ENCODE assay signal across 19 cellular contexts in the genomic region with DNA sequence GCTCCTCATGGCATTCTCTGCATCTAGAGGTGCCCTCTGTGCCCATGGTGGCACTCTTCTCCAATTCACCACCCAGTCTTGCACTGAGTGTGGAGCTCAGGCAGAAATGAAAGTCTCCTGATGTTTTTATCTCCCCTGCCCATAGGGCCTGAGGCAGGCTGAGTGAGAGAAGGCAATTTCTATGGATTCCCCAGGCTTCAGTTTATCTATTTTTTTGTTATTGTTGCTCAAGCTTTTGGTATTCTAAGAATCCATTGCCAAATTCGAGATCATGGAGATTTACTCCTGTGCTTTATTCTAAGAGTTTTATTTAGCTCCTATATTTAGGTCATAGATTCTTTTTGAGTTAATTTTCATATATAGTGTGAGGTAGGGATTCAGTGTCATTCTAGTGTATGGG. TPM values are rescaled to one million over a fixed set of nuclear protein-coding genes. Genes with fewer than 3 reads are reported as not detected.
A peak's percentile ranks its signal among the peaks of the same experiment; 100 is the strongest.
DNase-seq lines count a peak whose midpoint lies in the region; ATAC-seq and TF ChIP-seq lines count a peak whose summit lies in the region.
"Had no signal": no experiment of that assay in that cellular context is flagged by ENCODE, and none has a peak within 500 bp of the region (broad histone marks: within the 10 kb centered on the region; RNA-seq: fewer than 3 reads in every experiment).

No MANE protein-coding gene starts in this region.

- DNase-seq in MG63 (peak; percentile 50), endodermal cell (peak; percentile 18), iris pigment epithelial cell (ENCODE audit: low read depth) (peak; percentile 32), HCEC 1CT (no peak), mucosa of descending colon (no peak)
- DNase-seq: amniotic stem cell, cortex of kidney, erythroblast, hippocampal formation, naive B cell, NCI-H1694, NCI-H510A had no signal

- 91% methylated on average over 1 of the region's 1 CpG; no CpG with 5 or more reads in 1 of the 2 experiments for whole genome bisulfite sequencing in endodermal cell (ENCODE audit: insufficient coverage in 1 of 2, insufficient read length in 1 of 2), 2 experiments

- H3K4me3 Mint-ChIP-seq in endodermal cell: no peak overlapping the region
- no peak overlapping the region for H3K4me3 Mint-ChIP-seq in stimulated activated memory B cell treated with anti-CD40 and anti-IgM and Interleukin-4, amounts not matched to agents 10 μg/mL and 1 μg/mL and 100 μg/mL, for 72 hours
- H3K4me3 Mint-ChIP-seq: naive B cell had no signal

- TF ChIP-seq CTCF in endodermal cell (conservative IDR thresholded peaks at IDR 0.05) (no peak), mucosa of descending colon (IDR thresholded peaks at IDR 0.05) (no peak)

- intact Hi-C loops in mucosa of descending colon (cut with DNase I, micrococcal nuclease): no loop called here

- peaks cover 17% of the 10 kb centered on the region for H3K9me3 Mint-ChIP-seq in endodermal cell
- peaks cover 3% of the 10 kb centered on the region for H3K9me3 Mint-ChIP-seq in stimulated activated memory B cell treated with anti-CD40 and anti-IgM and Interleukin-4, amounts not matched to agents 10 μg/mL and 1 μg/mL and 100 μg/mL, for 72 hours
- H3K9me3 Mint-ChIP-seq: activated T-helper 2 cell treated with anti-CD3 and anti-CD28 coated beads, Interferon-gamma antibody, Interleukin-2, Interleukin-4, amounts not matched to agents 10 μg/mL and 5 μg/mL and 100 μg/mL, durations not matched to agents 14 hours and 24 hours and 36 hours had no signal

- H3K27me3 ChIP-seq in MG63: no peaks in the 10 kb centered on the region
- H3K27me3 ChIP-seq in endodermal cell (ENCODE audit: control insufficient read depth, insufficient read depth, low read length, poor library complexity, severe bottlenecking): no peaks in the 10 kb centered on the region
- no peaks in the 10 kb centered on the region for H3K27me3 ChIP-seq in stomach smooth muscle (ENCODE audit: control insufficient read depth in 1 of 2, insufficient read depth in 2 of 2, low read length in 2 of 2)

- H3K27ac ChIP-seq in endodermal cell (ENCODE audit: low read depth, low read length) (no peak overlapping the region), stomach smooth muscle (ENCODE audit: low read length) (peak overlapping the region; percentile 98)

- no peak overlapping the region for H3K9ac ChIP-seq in endodermal cell (ENCODE audit: extremely low read depth, low read length, poor library complexity, severe bottlenecking)
- peak overlapping the region in 1 of 2 donors; percentile 64 for H3K9ac ChIP-seq in stomach smooth muscle (ENCODE audit: low read length in 2 of 2)

- H3K36me3 ChIP-seq in MG63 (no peaks in the 10 kb centered on the region), endodermal cell (ENCODE audit: control insufficient read depth, insufficient read depth, low read length) (peaks cover 10% of the 10 kb centered on the region), stomach smooth muscle (ENCODE audit: control insufficient read depth in 2 of 2, insufficient read depth in 2 of 2, low read length in 2 of 2) (peaks cover 3 to 8% of the 10 kb centered on the region in 2 donors), mucosa of descending colon (ENCODE audit: low read depth) (no peaks in the 10 kb centered on the region)

- H3K4me1 Mint-ChIP-seq in endodermal cell: peaks cover 25% of the 10 kb centered on the region
- no peaks in the 10 kb centered on the region for H3K4me1 Mint-ChIP-seq in stimulated activated memory B cell treated with anti-CD40 and anti-IgM and Interleukin-4, amounts not matched to agents 10 μg/mL and 1 μg/mL and 100 μg/mL, for 72 hours
- H3K4me1 Mint-ChIP-seq: naive B cell had no signal

- H3K27me3 Mint-ChIP-seq in endodermal cell (ENCODE audit: insufficient read depth): peaks cover 29% of the 10 kb centered on the region
- H3K27me3 Mint-ChIP-seq in stimulated activated memory B cell treated with anti-CD40 and anti-IgM and Interleukin-4, amounts not matched to agents 10 μg/mL and 1 μg/mL and 100 μg/mL, for 72 hours: no peaks in the 10 kb centered on the region
- H3K27me3 Mint-ChIP-seq: progenitor cell of endocrine pancreas had no signal

- no peak overlapping the region for H3K4me3 ChIP-seq in MG63
- H3K4me3 ChIP-seq in endodermal cell (ENCODE audit: low read length): no peak overlapping the region
- no peak overlapping the region for H3K4me3 ChIP-seq in stomach smooth muscle (ENCODE audit: low read length in 2 of 2)
- no peak overlapping the region for H3K4me3 ChIP-seq in mucosa of descending colon

- peaks cover 14% of the 10 kb centered on the region for H3K36me3 Mint-ChIP-seq in endodermal cell (ENCODE audit: low read depth)
- peaks cover 9% of the 10 kb centered on the region for H3K36me3 Mint-ChIP-seq in stimulated activated memory B cell treated with anti-CD40 and anti-IgM and Interleukin-4, amounts not matched to agents 10 μg/mL and 1 μg/mL and 100 μg/mL, for 72 hours

- H3K9me3 ChIP-seq in MG63: peaks cover 11% of the 10 kb centered on the region
- H3K9me3 ChIP-seq in endodermal cell (ENCODE audit: control insufficient read depth, low read length): peaks cover 18% of the 10 kb centered on the region
- H3K9me3 ChIP-seq in stomach smooth muscle (ENCODE audit: control insufficient read depth in 2 of 2, low read length in 2 of 2): no peaks in the 10 kb centered on the region
- H3K9me3 ChIP-seq in mucosa of descending colon: no peaks in the 10 kb centered on the region

- no peak for ATAC-seq in HG02678 (IDR thresholded peaks at IDR 0.05; ENCODE audit: unreplicated experiment)
- no peak for ATAC-seq in mucosa of descending colon
- ATAC-seq in stimulated activated memory B cell treated with anti-CD40 and anti-IgM and Interleukin-4, amounts not matched to agents 10 μg/mL and 1 μg/mL and 100 μg/mL, for 72 hours: no peak

- H3K4me1 ChIP-seq in endodermal cell (ENCODE audit: control insufficient read depth, insufficient read depth, low read length): peaks cover 22% of the 10 kb centered on the region
- H3K4me1 ChIP-seq in stomach smooth muscle (ENCODE audit: control insufficient read depth, insufficient read depth, low read length): peaks cover 55% of the 10 kb centered on the region
- H3K4me1 ChIP-seq in mucosa of descending colon (ENCODE audit: low read depth): no peaks in the 10 kb centered on the region

- no peak overlapping the region for H3K27ac Mint-ChIP-seq in endodermal cell
- no peak overlapping the region for H3K27ac Mint-ChIP-seq in stimulated activated memory B cell treated with anti-CD40 and anti-IgM and Interleukin-4, amounts not matched to agents 10 μg/mL and 1 μg/mL and 100 μg/mL, for 72 hours
- H3K27ac Mint-ChIP-seq: activated T-helper 2 cell treated with anti-CD3 and anti-CD28 coated beads, Interferon-gamma antibody, Interleukin-2, Interleukin-4, amounts not matched to agents 10 μg/mL and 5 μg/mL and 100 μg/mL, durations not matched to agents 14 hours and 24 hours and 36 hours; naive B cell; progenitor cell of endocrine pancreas had no signal

RNA-seq across cellular contexts. Expression of gene TSPAN18, which starts 40.7 kb away (rescaled TPM):
- 0.15 and 0.95 TPM in 2 replicates for total RNA-seq in MG63 (2014; rRNA removed; shearing (Covaris generic); ENCODE audit: low replicate concordance)
- 10 to 100 TPM; 28.0 to 28.7 TPM for total RNA-seq in endodermal cell
- 96.1 TPM for polyA plus RNA-seq in endodermal cell (2013, experiment 1 of 2)
- 74.6 TPM for polyA plus RNA-seq in endodermal cell (2013, experiment 2 of 2)
- 10 to 100 TPM in 1 of 3 donors, 1 to 10 TPM in 2; 3.6 to 63.2 (median 8.5) TPM for total RNA-seq in mucosa of descending colon
- total RNA-seq: LHCN-M2, OCI-LY7 had no signal

Comparison
In these comparisons a context has a peak if more than half of its experiments do, and no peak if none do; other contexts are left out.
1. DNase-seq: peak in MG63 (single experiment), endodermal cell (single experiment) and iris pigment epithelial cell (single experiment); none in HCEC 1CT (single experiment) and mucosa of descending colon (0 of 3).